Comparison of ENCODE assay signal across 2 cellular contexts in the genomic region with DNA sequence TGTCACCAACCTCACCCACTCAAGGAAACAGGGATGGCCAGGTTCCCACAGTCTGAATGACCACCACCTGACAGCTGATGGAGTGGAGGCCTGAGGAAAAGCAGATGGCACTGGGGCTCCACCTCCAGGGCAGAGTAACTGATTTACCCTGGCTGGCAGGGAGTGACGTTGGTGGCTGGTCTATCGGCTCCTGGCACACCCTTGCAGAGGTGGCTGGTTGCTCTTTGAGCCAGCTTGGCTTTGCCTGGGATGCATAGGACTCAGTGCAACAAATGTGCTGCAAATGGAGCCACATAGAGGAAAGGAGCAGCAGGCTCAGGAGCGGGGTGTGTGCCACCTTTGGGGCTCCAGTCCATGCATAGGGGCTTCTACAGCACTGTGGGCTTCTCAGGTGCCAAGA.
DNase-seq lines count a peak whose midpoint lies in the region; TF ChIP-seq lines count a peak whose summit lies in the region.
"Not testable (repeated sequence)": the region's sequence is repeated elsewhere in the genome, so short reads cannot be mapped to it uniquely, and the experiment has no call there.

No MANE protein-coding gene starts in this region.

- not testable (repeated sequence) for H3K79me1 ChIP-seq in trophoblast cell (ENCODE audit: low read length)

- TF ChIP-seq POLR2A in esophagus muscularis mucosa (IDR thresholded peaks at IDR 0.05; ENCODE audit: low read depth): not testable (repeated sequence)

- not testable (repeated sequence) for H4K8ac ChIP-seq in trophoblast cell (ENCODE audit: low read depth, low read length)

- intact Hi-C loops in esophagus muscularis mucosa (cut with DNase I): not testable (repeated sequence)

- not testable (repeated sequence) for H4K91ac ChIP-seq in trophoblast cell (ENCODE audit: low read depth, low read length)

- not testable (repeated sequence) for H3K36me3 ChIP-seq in esophagus muscularis mucosa; trophoblast cell (ENCODE audit: control insufficient read depth in 1 of 2, insufficient read depth in 2 of 2, low read length in 2 of 2)

- H3K9ac ChIP-seq in trophoblast cell (ENCODE audit: low read length): peak overlapping the region; percentile 79

- not testable (repeated sequence) for H3K4me2 ChIP-seq in trophoblast cell (ENCODE audit: low read length)

- H3K9me3 ChIP-seq in esophagus muscularis mucosa: not testable (repeated sequence)
- peaks cover 14% of the 10 kb centered on the region for H3K9me3 ChIP-seq in trophoblast cell (ENCODE audit: insufficient read depth, low read depth, low read length)

- not testable (repeated sequence) for H4K12ac ChIP-seq in trophoblast cell (ENCODE audit: low read depth, low read length)

- H3K14ac ChIP-seq in trophoblast cell (ENCODE audit: low read length): not testable (repeated sequence)

- H2AFZ ChIP-seq in trophoblast cell (ENCODE audit: insufficient read depth, low read length, poor library complexity): not testable (repeated sequence)

- not testable (repeated sequence) for H2BK120ac ChIP-seq in trophoblast cell (ENCODE audit: insufficient read depth, low read length, poor library complexity)

- H3K79me2 ChIP-seq in trophoblast cell (ENCODE audit: control insufficient read depth, insufficient read depth, low read length, poor library complexity): not testable (repeated sequence)

- H3K23ac ChIP-seq in trophoblast cell (ENCODE audit: low read length): not testable (repeated sequence)

- not testable (repeated sequence) for TF ChIP-seq EP300 in esophagus muscularis mucosa (IDR thresholded peaks at IDR 0.05)

- not testable (repeated sequence) for H3K27ac ChIP-seq in esophagus muscularis mucosa (replicated peaks in 1 of 4); trophoblast cell (ENCODE audit: low read depth, low read length)

- H2AK5ac ChIP-seq in trophoblast cell (ENCODE audit: low read length): not testable (repeated sequence)

- not testable (repeated sequence) for TF ChIP-seq CTCF in esophagus muscularis mucosa (IDR thresholded peaks at IDR 0.05)

- H3K27me3 ChIP-seq in esophagus muscularis mucosa; trophoblast cell (ENCODE audit: insufficient read depth, low read length): not testable (repeated sequence)

- H2BK5ac ChIP-seq in trophoblast cell (ENCODE audit: low read depth, low read length, poor library complexity): not testable (repeated sequence)

- H2BK12ac ChIP-seq in trophoblast cell (ENCODE audit: low read length): not testable (repeated sequence)

- peak; percentile 84 for DNase-seq in esophagus muscularis mucosa (ENCODE audit: extremely low spot score)
- not testable (repeated sequence) for DNase-seq in trophoblast cell

- H3K4me1 ChIP-seq in esophagus muscularis mucosa; trophoblast cell (ENCODE audit: control insufficient read depth in 1 of 2, insufficient read depth in 2 of 2, low read length in 2 of 2): not testable (repeated sequence)

- WGBS in esophagus muscularis mucosa: 59% methylated on average over 3 of the region's 3 CpGs
- no CpG with 5 or more reads among the region's 3 CpGs for WGBS in trophoblast cell (ENCODE audit: extremely low coverage, insufficient coverage, insufficient read length)

- H3K4me3 ChIP-seq in esophagus muscularis mucosa; trophoblast cell (ENCODE audit: low read depth, low read length): not testable (repeated sequence)

- H3K4ac ChIP-seq in trophoblast cell (ENCODE audit: low read depth, low read length): not testable (repeated sequence)

- not testable (repeated sequence) for H3K18ac ChIP-seq in trophoblast cell (ENCODE audit: low read length)
